Comparison of ENCODE assay signal across 8 cellular contexts in the genomic region with DNA sequence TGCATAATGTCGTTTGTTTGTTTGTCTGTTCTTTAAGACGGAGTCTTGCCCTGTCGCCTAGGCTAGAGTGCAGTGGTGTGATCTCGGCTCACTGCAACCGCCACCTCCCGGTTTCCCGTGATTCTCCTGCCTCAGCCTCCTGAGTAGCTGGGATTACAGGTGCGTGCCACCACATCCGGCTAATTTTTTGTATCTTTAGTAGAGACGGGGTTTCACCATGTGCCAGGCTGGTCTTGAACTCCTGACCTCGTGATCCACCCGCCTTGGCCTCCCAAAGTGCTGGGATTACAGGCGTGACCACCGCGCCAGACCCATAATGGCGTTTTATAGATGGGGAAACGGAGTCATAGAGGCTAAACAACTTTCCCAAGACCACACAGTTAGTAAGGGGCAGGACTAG. TPM values are rescaled to one million over a fixed set of nuclear protein-coding genes. Genes with fewer than 3 reads are reported as not detected.
DNase-seq lines count a peak whose midpoint lies in the region; ATAC-seq and TF ChIP-seq lines count a peak whose summit lies in the region.
"Not testable (repeated sequence)": the region's sequence is repeated elsewhere in the genome, so short reads cannot be mapped to it uniquely, and the experiment has no call there.

No MANE protein-coding gene starts in this region.

- CTCF ChIA-PET in HEK293T (lab: Yijun Ruan, JAX) = interaction anchor here (1.1 kb wide), 1 partner anchor 160 kb away, joined by 7 read pairs; no protein-coding TSS in a partner anchor
- CTCF ChIA-PET in activated naive CD4-positive, alpha-beta T cell treated with anti-CD3 and anti-CD28 coated beads, Interleukin-2, amount 10 ng/mL, durations not matched to agents 7 days and 5 days (lab: Charles Lee) = not testable (repeated sequence)

- peaks cover 53% of the 10 kb centered on the region for H3K4me1 Mint-ChIP-seq in activated naive CD4-positive, alpha-beta T cell treated with anti-CD3 and anti-CD28 coated beads, Interleukin-2, amount 10 ng/mL, durations not matched to agents 7 days and 5 days
- peaks cover 14% of the 10 kb centered on the region for H3K4me1 Mint-ChIP-seq in nephron
- peaks cover 48% of the 10 kb centered on the region for H3K4me1 Mint-ChIP-seq in stimulated activated memory B cell treated with anti-CD40 and anti-IgM and Interleukin-4, amounts not matched to agents 10 μg/mL and 1 μg/mL and 100 μg/mL, for 72 hours

- H3K27ac Mint-ChIP-seq in activated naive CD4-positive, alpha-beta T cell treated with anti-CD3 and anti-CD28 coated beads, Interleukin-2, amount 10 ng/mL, durations not matched to agents 7 days and 5 days = peak overlapping the region; percentile 88
- H3K27ac Mint-ChIP-seq in nephron = peak overlapping the region in 2 of 3 experiments; percentile 66 to 74
- peak overlapping the region; percentile 93 for H3K27ac Mint-ChIP-seq in stimulated activated memory B cell treated with anti-CD40 and anti-IgM and Interleukin-4, amounts not matched to agents 10 μg/mL and 1 μg/mL and 100 μg/mL, for 72 hours

- not testable (repeated sequence) for H3K9me3 ChIP-seq in SJCRH30 (replicated peaks); effector memory CD4-positive, alpha-beta T cell (ENCODE audit: control insufficient read depth, low read length); iPS-18a (ENCODE audit: control insufficient read depth, low read depth, low read length)

- DNase-seq in HEK293T (ENCODE audit: extremely low spot score); SJCRH30; activated naive CD4-positive, alpha-beta T cell treated with anti-CD3 and anti-CD28 coated beads, Interleukin-2, amount 10 ng/mL, durations not matched to agents 7 days and 5 days; effector memory CD4-positive, alpha-beta T cell: not testable (repeated sequence)

- H2AFZ ChIP-seq in ACC112 (ENCODE audit: low read length, unreplicated experiment) = peak overlapping the region; percentile 96

- H3K9ac ChIP-seq in iPS-18a (ENCODE audit: low read length) = not testable (repeated sequence)

- H3K27me3 Mint-ChIP-seq in activated naive CD4-positive, alpha-beta T cell treated with anti-CD3 and anti-CD28 coated beads, Interleukin-2, amount 10 ng/mL, durations not matched to agents 7 days and 5 days = peaks cover 10% of the 10 kb centered on the region
- not testable (repeated sequence) for H3K27me3 Mint-ChIP-seq in nephron (ENCODE audit: low read depth); stimulated activated memory B cell treated with anti-CD40 and anti-IgM and Interleukin-4, amounts not matched to agents 10 μg/mL and 1 μg/mL and 100 μg/mL, for 72 hours

- not testable (repeated sequence) for ATAC-seq in stimulated activated memory B cell treated with anti-CD40 and anti-IgM and Interleukin-4, amounts not matched to agents 10 μg/mL and 1 μg/mL and 100 μg/mL, for 72 hours

- not testable (repeated sequence) for TF ChIP-seq CTCF in nephron (IDR thresholded peaks at IDR 0.05; ENCODE audit: unreplicated experiment in 3 of 3)

- H3K36me3 Mint-ChIP-seq in activated naive CD4-positive, alpha-beta T cell treated with anti-CD3 and anti-CD28 coated beads, Interleukin-2, amount 10 ng/mL, durations not matched to agents 7 days and 5 days = peaks cover 23% of the 10 kb centered on the region
- not testable (repeated sequence) for H3K36me3 Mint-ChIP-seq in nephron (ENCODE audit: low read depth)
- peaks cover 11% of the 10 kb centered on the region for H3K36me3 Mint-ChIP-seq in stimulated activated memory B cell treated with anti-CD40 and anti-IgM and Interleukin-4, amounts not matched to agents 10 μg/mL and 1 μg/mL and 100 μg/mL, for 72 hours

- H3K4me1 ChIP-seq in ACC112 (ENCODE audit: control insufficient read depth, insufficient read depth, low read length, unreplicated experiment) (peaks cover 27% of the 10 kb centered on the region), SJCRH30 (peaks cover 13% of the 10 kb centered on the region; the same call in 1 of the 2 replicates)
- peaks cover 13% of the 10 kb centered on the region for H3K4me1 ChIP-seq in effector memory CD4-positive, alpha-beta T cell (ENCODE audit: control insufficient read depth, insufficient read depth, low read length, poor library complexity, severe bottlenecking)
- not testable (repeated sequence) for H3K4me1 ChIP-seq in iPS-18a (ENCODE audit: control insufficient read depth, low read depth, low read length)

- H3K9me3 Mint-ChIP-seq in activated naive CD4-positive, alpha-beta T cell treated with anti-CD3 and anti-CD28 coated beads, Interleukin-2, amount 10 ng/mL, durations not matched to agents 7 days and 5 days; nephron; stimulated activated memory B cell treated with anti-CD40 and anti-IgM and Interleukin-4, amounts not matched to agents 10 μg/mL and 1 μg/mL and 100 μg/mL, for 72 hours: not testable (repeated sequence)

- H3K4me3 Mint-ChIP-seq in activated naive CD4-positive, alpha-beta T cell treated with anti-CD3 and anti-CD28 coated beads, Interleukin-2, amount 10 ng/mL, durations not matched to agents 7 days and 5 days = peak overlapping the region; percentile 94
- H3K4me3 Mint-ChIP-seq in nephron = peak overlapping the region; percentile 77 to 88 (median 85)
- H3K4me3 Mint-ChIP-seq in stimulated activated memory B cell treated with anti-CD40 and anti-IgM and Interleukin-4, amounts not matched to agents 10 μg/mL and 1 μg/mL and 100 μg/mL, for 72 hours = peak overlapping the region; percentile 77

- H3K79me2 ChIP-seq in ACC112 (ENCODE audit: control insufficient read depth, insufficient read depth, low read length, unreplicated experiment) = peaks cover 40% of the 10 kb centered on the region

- not testable (repeated sequence) for H3K27me3 ChIP-seq in ACC112 (ENCODE audit: insufficient read depth, low read length); SJCRH30; effector memory CD4-positive, alpha-beta T cell (replicated peaks; ENCODE audit: control insufficient read depth, insufficient read depth, low read length, poor library complexity, severe bottlenecking); iPS-18a (ENCODE audit: control insufficient read depth, insufficient read depth, low read length)

- POLR2A ChIA-PET in HEK293T (lab: Yijun Ruan, JAX) = not testable (repeated sequence)

- H3K4me3 ChIP-seq in ACC112 (ENCODE audit: low read depth, low read length) (peak overlapping the region; percentile 91), SJCRH30 (peak overlapping the region; percentile 73), iPS-18a (ENCODE audit: low read length) (peak overlapping the region; percentile 66)
- H3K4me3 ChIP-seq in effector memory CD4-positive, alpha-beta T cell (ENCODE audit: insufficient read depth, low read depth, low read length, poor library complexity, severe bottlenecking) = peak overlapping the region; percentile 77

- H3K27ac ChIP-seq in ACC112 (ENCODE audit: low read depth, low read length); iPS-18a (ENCODE audit: low read length): not testable (repeated sequence)
- H3K27ac ChIP-seq in SJCRH30 = peak overlapping the region; percentile 39; the same call in 1 of the 2 replicates
- peak overlapping the region; percentile 98 for H3K27ac ChIP-seq in effector memory CD4-positive, alpha-beta T cell (ENCODE audit: insufficient read depth, low read length, poor library complexity, severe bottlenecking)

- not testable (repeated sequence) for H3K36me3 ChIP-seq in ACC112 (ENCODE audit: insufficient read depth, low read length); SJCRH30; effector memory CD4-positive, alpha-beta T cell (ENCODE audit: control insufficient read depth, insufficient read depth, low read length); iPS-18a (ENCODE audit: control insufficient read depth, low read depth, low read length)

TF ChIP-seq in HEK293T, 16 proteins besides CTCF, POLR2A, EP300 and RAD21:
- TF ChIP-seq TARDBP (IDR thresholded peaks at IDR 0.05) = 0 out of 2 replicates have a peak, but pooled peaks have one; percentile 22

RNA-seq across cellular contexts. Expression of a gene that starts 0.7 kb away (rescaled TPM):
- 92.8 and 95.6 TPM in 2 replicates for total RNA-seq in SJCRH30 (2014; rRNA removed; shearing (Covaris generic))

RNA-seq across cellular contexts. Expression of a gene that starts 6.4 kb away (rescaled TPM):
- total RNA-seq in SJCRH30 (2014; rRNA removed; shearing (Covaris generic)) = 21.5 and 25.2 TPM in 2 replicates
